13 cellular contexts compared by ENCODE assay signal in the genomic region with DNA sequence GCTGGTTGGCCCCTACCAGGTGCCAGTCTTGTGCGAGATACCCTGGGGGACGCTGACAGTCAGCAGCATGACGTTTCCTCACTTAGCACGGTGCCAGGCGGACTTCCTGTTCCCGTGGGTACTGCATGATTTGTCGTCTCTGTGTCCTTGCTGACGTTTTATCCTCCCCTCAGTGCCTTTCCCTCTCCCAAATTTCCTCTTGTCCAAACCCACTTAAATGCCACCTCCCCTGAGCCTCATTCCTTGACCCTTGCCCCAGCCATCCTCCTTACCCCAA.
A peak's percentile ranks its signal among the peaks of the same experiment; 100 is the strongest.
DNase-seq lines count a peak whose midpoint lies in the region; ATAC-seq and TF ChIP-seq lines count a peak whose summit lies in the region.
"Had no signal": no experiment of that assay in that cellular context is flagged by ENCODE, and none has a peak within 500 bp of the region (broad histone marks: within the 10 kb centered on the region; RNA-seq: fewer than 3 reads in every experiment).

No MANE protein-coding gene starts in this region.

- no peak overlapping the region for H3K4me3 ChIP-seq in thyroid gland (replicated peaks in 1 of 3)
- H3K4me3 ChIP-seq: upper lobe of left lung had no signal

- DNase-seq in left cardiac atrium (no peak), cardiac septum (ENCODE audit: low spot score) (no peak), dermis blood vessel endothelial cell (peak; percentile 41), thyroid gland (peak in 1 of 2 donors; percentile 21), NCI-H1694 treated with DMSO at 0.1 percent for 48 hours (lab: John Stamatoyannopoulos, UW) (no peak), HuH-7.5 (ENCODE audit: low spot score) (no peak), NCI-H345 (lab: John Stamatoyannopoulos, UW) (no peak)
- DNase-seq: MV-4-11, NCI-H524 treated with DMSO at 0.1 percent for 48 hours, upper lobe of left lung had no signal

- no peaks in the 10 kb centered on the region for H3K27me3 ChIP-seq in thyroid gland
- H3K27me3 ChIP-seq: upper lobe of left lung had no signal

- H3K9me3 ChIP-seq in thyroid gland, result no peaks in the 10 kb centered on the region
- H3K9me3 ChIP-seq: upper lobe of left lung had no signal

- ATAC-seq in left cardiac atrium (peak; percentile 26 to 50), HG03097 (IDR thresholded peaks at IDR 0.05; ENCODE audit: low FRiP score, unreplicated experiment) (peak; percentile 19)

- peak overlapping the region in 2 of 3 donors; percentile 54 to 64 for H3K27ac ChIP-seq in thyroid gland
- H3K27ac ChIP-seq: epithelial cell of prostate, HL-60, upper lobe of left lung had no signal

- no peak for TF ChIP-seq POLR2A in thyroid gland (IDR thresholded peaks at IDR 0.05)

- intact Hi-C loops in left cardiac atrium (cut with DNase I), result no loop called here
- intact Hi-C loops in cardiac septum (cut with DNase I), result no loop called here
- intact Hi-C loops in thyroid gland (cut with DNase I), result no loop called here

- no peak for TF ChIP-seq CTCF in thyroid gland (IDR thresholded peaks at IDR 0.05)

- no peaks in the 10 kb centered on the region for H3K36me3 ChIP-seq in thyroid gland

- H3K4me1 ChIP-seq in thyroid gland, result peaks cover 16 to 25% of the 10 kb centered on the region in 2 donors
- H3K4me1 ChIP-seq: upper lobe of left lung had no signal

- WGBS in thyroid gland, 2 donors, result 63 to 72% methylated on average over 8 of the region's 8 CpGs
